Comparison of ENCODE assay signal across 8 cellular contexts in genomic region chr11:125165664-125166346, GRCh38.
DNase-seq lines count a peak whose midpoint lies in the region; ATAC-seq and TF ChIP-seq lines count a peak whose summit lies in the region.

No MANE protein-coding gene starts in this region.

- H3K4me3 Mint-ChIP-seq in activated naive CD4-positive, alpha-beta T cell treated with anti-CD3 and anti-CD28 coated beads, Interleukin-2, amount 10 ng/mL, durations not matched to agents 7 days and 5 days, result peak overlapping the region; percentile 61

- H3K27ac ChIP-seq in WERI-Rb-1, result peak overlapping the region; percentile 69

- no peaks in the 10 kb centered on the region for H3K9me3 ChIP-seq in WERI-Rb-1 (ENCODE audit: severe bottlenecking)

- H3K9me3 Mint-ChIP-seq in activated naive CD4-positive, alpha-beta T cell treated with anti-CD3 and anti-CD28 coated beads, Interleukin-2, amount 10 ng/mL, durations not matched to agents 7 days and 5 days, result no peaks in the 10 kb centered on the region

- intact Hi-C loops in head of caudate nucleus (cut with DNase I), result loop anchor here (5.0 to 10.0 kb wide), 2 partner anchors 181 to 239 kb away; no protein-coding TSS in a partner anchor

- H3K36me3 Mint-ChIP-seq in activated naive CD4-positive, alpha-beta T cell treated with anti-CD3 and anti-CD28 coated beads, Interleukin-2, amount 10 ng/mL, durations not matched to agents 7 days and 5 days, result peaks cover 1% of the 10 kb centered on the region

- DNase-seq in activated naive CD4-positive, alpha-beta T cell treated with anti-CD3 and anti-CD28 coated beads, Interleukin-2, amount 10 ng/mL, durations not matched to agents 7 days and 5 days, result no peak
- DNase-seq in activated naive CD4-positive, alpha-beta T cell treated with Interleukin-2 at 50 U/mL for 16 hours, result no peak
- DNase-seq in WERI-Rb-1 (no peak), head of caudate nucleus (peak in 25 of 42 donors; percentile 12 to 56 (median 36)), retinal pigment epithelial cell (ENCODE audit: low read depth) (no peak)
- no peak for DNase-seq in stimulated activated CD4-positive, alpha-beta T cell treated with anti-CD3 and anti-CD28 coated beads, Interleukin-1b, Interleukin-23, amount 100 ng/mL, for 48 hours
- no peak for DNase-seq in activated CD4-positive, alpha-beta T cell treated with anti-CD3 and anti-CD28 coated beads for 48 hours

- H3K4me3 ChIP-seq in WERI-Rb-1 (ENCODE audit: low read depth, low read length) (peak overlapping the region; percentile 76), retinal pigment epithelial cell (ENCODE audit: low read length) (peak overlapping the region; percentile 60)

- H3K4me1 Mint-ChIP-seq in activated naive CD4-positive, alpha-beta T cell treated with anti-CD3 and anti-CD28 coated beads, Interleukin-2, amount 10 ng/mL, durations not matched to agents 7 days and 5 days, result peaks cover 19% of the 10 kb centered on the region

- TF ChIP-seq CTCF in WERI-Rb-1 (IDR thresholded peaks at IDR 0.05; ENCODE audit: low read depth, low read length), result no peak
- no peak for TF ChIP-seq CTCF in retinal pigment epithelial cell (conservative IDR thresholded peaks at IDR 0.05; ENCODE audit: low read depth, low read length)

- ATAC-seq in GM21825 (IDR thresholded peaks at IDR 0.05; ENCODE audit: unreplicated experiment), result no peak

- H3K27me3 ChIP-seq in WERI-Rb-1 (ENCODE audit: insufficient read depth, low read depth, severe bottlenecking), result no peaks in the 10 kb centered on the region

- CTCF ChIA-PET in activated naive CD4-positive, alpha-beta T cell treated with anti-CD3 and anti-CD28 coated beads, Interleukin-2, amount 10 ng/mL, durations not matched to agents 7 days and 5 days (lab: Charles Lee), result interaction anchor here (0.9 kb wide), 1 partner anchor 232 kb away, joined by 3 read pairs; no protein-coding TSS in a partner anchor

- H3K27ac Mint-ChIP-seq in activated naive CD4-positive, alpha-beta T cell treated with anti-CD3 and anti-CD28 coated beads, Interleukin-2, amount 10 ng/mL, durations not matched to agents 7 days and 5 days, result peak overlapping the region; percentile 67

- H3K36me3 ChIP-seq in WERI-Rb-1, result no peaks in the 10 kb centered on the region

- peaks cover 88% of the 10 kb centered on the region for H3K27me3 Mint-ChIP-seq in activated naive CD4-positive, alpha-beta T cell treated with anti-CD3 and anti-CD28 coated beads, Interleukin-2, amount 10 ng/mL, durations not matched to agents 7 days and 5 days

Comparison
In these comparisons a context has a peak if more than half of its experiments do, and no peak if none do; other contexts are left out.
1. DNase-seq: peak in head of caudate nucleus (25 of 42); none in activated naive CD4-positive, alpha-beta T cell treated with anti-CD3 and anti-CD28 coated beads, Interleukin-2, amount 10 ng/mL, durations not matched to agents 7 days and 5 days (single experiment), activated naive CD4-positive, alpha-beta T cell treated with Interleukin-2 at 50 U/mL for 16 hours (single experiment), WERI-Rb-1 (single experiment), retinal pigment epithelial cell (single experiment), stimulated activated CD4-positive, alpha-beta T cell treated with anti-CD3 and anti-CD28 coated beads, Interleukin-1b, Interleukin-23, amount 100 ng/mL, for 48 hours (single experiment) and activated CD4-positive, alpha-beta T cell treated with anti-CD3 and anti-CD28 coated beads for 48 hours (single experiment).